In genomic region chr17:13510062-13510461, GRCh38 we compare ENCODE assay signal across 1 cellular context.
TF ChIP-seq lines count a peak whose summit lies in the region.

No MANE protein-coding gene starts in this region.

TF ChIP-seq in K562, 482 proteins besides CTCF, POLR2A, EP300 and RAD21 (continued from another document and continues in another):
- TF ChIP-seq BCLAF1 (IDR thresholded peaks at IDR 0.05; ENCODE audit: borderline replicate concordance in 1 of 2, control insufficient read depth in 1 of 2, low read depth in 2 of 2, low read length in 1 of 2) (no peak), SAFB2 (IDR thresholded peaks at IDR 0.05; ENCODE audit: borderline replicate concordance, low read depth, low read length, severe bottlenecking) (no peak), TSC22D4 (tag; IDR thresholded peaks at IDR 0.05) (no peak), CHAMP1 (IDR thresholded peaks at IDR 0.05) (peak; percentile 89), HDAC8 (tag; IDR thresholded peaks at IDR 0.05) (no peak), ZNF316 (IDR thresholded peaks at IDR 0.05) (no peak), ILF3 (IDR thresholded peaks at IDR 0.05; ENCODE audit: borderline replicate concordance) (no peak), ZNF717 (CRISPR knock-in tag; IDR thresholded peaks at IDR 0.05) (no peak), MAZ (CRISPR knock-in tag; conservative IDR thresholded peaks at IDR 0.05 in 1 of 2, IDR thresholded peaks at IDR 0.05 in 1 of 2) (peak; percentile 36 to 62; a peak in 3 of 4 replicates), NFYB (IDR thresholded peaks at IDR 0.05; ENCODE audit: extremely low read depth, insufficient read length) (no peak), TOE1 (IDR thresholded peaks at IDR 0.05; ENCODE audit: borderline replicate concordance) (0 out of 2 replicates have a peak, but pooled peaks have one; percentile 33), TOE1 (CRISPR knock-in tag; IDR thresholded peaks at IDR 0.05; ENCODE audit: borderline replicate concordance, low read depth) (no peak), MCM2 (IDR thresholded peaks at IDR 0.05; ENCODE audit: low read depth) (no peak), ZEB2 (IDR thresholded peaks at IDR 0.05) (0 out of 2 replicates have a peak, but pooled peaks have one; percentile 33), ETV1 (tag; conservative IDR thresholded peaks at IDR 0.05; ENCODE audit: low read depth) (peak; percentile 74), ZNF3 (CRISPR knock-in tag; IDR thresholded peaks at IDR 0.05) (no peak), HES1 (IDR thresholded peaks at IDR 0.05; ENCODE audit: low read depth) (peak; percentile 75; the same call in 1 of the 2 replicates), SIRT6 (IDR thresholded peaks at IDR 0.05; ENCODE audit: low read depth, low read length) (no peak), CBFA2T2 (conservative IDR thresholded peaks at IDR 0.05) (peak; percentile 98), SP2 (IDR thresholded peaks at IDR 0.05; ENCODE audit: extremely low read depth, low read depth, low read length, poor library complexity, severe bottlenecking) (no peak), BCOR (IDR thresholded peaks at IDR 0.05) (peak; percentile 73; the same call in 1 of the 2 replicates), IFI16 (CRISPR knock-in tag; IDR thresholded peaks at IDR 0.05) (no peak), ZMIZ1 (IDR thresholded peaks at IDR 0.05; ENCODE audit: low read depth in 2 of 2, low read length in 2 of 2) (peak in 1 of 2 experiments; percentile 97; a peak in 2 of 4 replicates), C11orf30 (IDR thresholded peaks at IDR 0.05; ENCODE audit: low read depth) (no peak), MTA1 (IDR thresholded peaks at IDR 0.05; ENCODE audit: borderline replicate concordance) (peak; percentile 71; the same call in 1 of the 2 replicates), PHF20 (IDR thresholded peaks at IDR 0.05; ENCODE audit: partially characterized antibody) (no peak), ZNF280B (CRISPR knock-in tag; IDR thresholded peaks at IDR 0.05) (no peak), RBM39 (optimal IDR thresholded peaks at IDR 0.05; ENCODE audit: low read depth, low read length) (no peak), NR2C1 (IDR thresholded peaks at IDR 0.05) (no peak), NR2C1 (tag; IDR thresholded peaks at IDR 0.05) (no peak), PHB (CRISPR knock-in tag; IDR thresholded peaks at IDR 0.05) (no peak), ATF1 (CRISPR knock-in tag; IDR thresholded peaks at IDR 0.05) (no peak), ATF1 (tag; IDR thresholded peaks at IDR 0.05) (peak; percentile 74), ADNP (tag; IDR thresholded peaks at IDR 0.05) (0 out of 2 replicates have a peak, but pooled peaks have one; percentile 4), TFAP4 (CRISPR knock-in tag; IDR thresholded peaks at IDR 0.05; ENCODE audit: borderline replicate concordance) (peak; percentile 80), NFATC3 (IDR thresholded peaks at IDR 0.05) (0 out of 2 replicates have a peak, but pooled peaks have one; percentile 38), SMAD3 (CRISPR knock-in tag; conservative IDR thresholded peaks at IDR 0.05) (peak; percentile 82; the same call in 1 of the 2 replicates), HIVEP1 (CRISPR knock-in tag; IDR thresholded peaks at IDR 0.05) (no peak), RUNX1 (IDR thresholded peaks at IDR 0.05; ENCODE audit: low read depth) (peak; percentile 50; the same call in 1 of the 2 replicates), CREB3L1 (IDR thresholded peaks at IDR 0.05; ENCODE audit: borderline replicate concordance, low read depth) (0 out of 2 replicates have a peak, but pooled peaks have one; percentile 20), JUND (IDR thresholded peaks at IDR 0.05; ENCODE audit: borderline replicate concordance, low read depth, low read length) (peak; percentile 72), JUND (tag; IDR thresholded peaks at IDR 0.05; ENCODE audit: borderline replicate concordance, low read depth, low read length) (peak; percentile 34; the same call in 1 of the 3 replicates), BACH1 (tag; IDR thresholded peaks at IDR 0.05) (peak; percentile 50; the same call in 1 of the 2 replicates), NBN (IDR thresholded peaks at IDR 0.05; ENCODE audit: low read depth) (peak; percentile 89)
